26 cellular contexts compared by ENCODE assay signal in the genomic region with DNA sequence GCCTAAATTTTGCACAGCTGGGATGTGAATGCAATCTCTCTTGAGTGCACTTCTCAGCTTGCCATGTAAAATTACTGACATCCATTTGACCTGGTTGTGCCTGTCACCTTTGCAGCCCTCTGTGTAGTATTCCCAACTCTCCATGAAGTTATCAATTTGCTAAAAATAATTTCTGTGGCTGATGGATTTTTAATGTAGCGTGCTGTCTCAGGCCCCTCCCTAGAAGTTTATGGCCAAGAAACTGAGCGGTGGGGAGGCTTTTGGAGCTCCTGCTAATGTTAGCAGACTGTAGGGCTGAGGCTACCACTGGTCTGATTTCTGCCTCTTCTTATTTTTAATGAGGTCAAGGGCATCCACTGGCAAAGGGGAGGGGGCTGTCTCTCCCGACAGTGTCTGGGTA.
DNase-seq lines count a peak whose midpoint lies in the region; ATAC-seq and TF ChIP-seq lines count a peak whose summit lies in the region.
"Had no signal": no experiment of that assay in that cellular context is flagged by ENCODE, and none has a peak within 500 bp of the region (broad histone marks: within the 10 kb centered on the region; RNA-seq: fewer than 3 reads in every experiment).

No MANE protein-coding gene starts in this region.

- H3K27me3 Mint-ChIP-seq in activated T-helper 2 cell treated with anti-CD3 and anti-CD28 coated beads, Interferon-gamma antibody, Interleukin-2, Interleukin-4, amounts not matched to agents 10 μg/mL and 5 μg/mL and 100 μg/mL, durations not matched to agents 14 hours and 24 hours and 36 hours (ENCODE audit: low read depth): no peaks in the 10 kb centered on the region
- H3K27me3 Mint-ChIP-seq: CD4-positive, alpha-beta memory T cell; CD8-positive, alpha-beta memory T cell had no signal

- H3K4me3 ChIP-seq in heart left ventricle: no peak overlapping the region
- no peak overlapping the region for H3K4me3 ChIP-seq in left ventricle myocardium inferior
- H3K4me3 ChIP-seq in right cardiac atrium (ENCODE audit: low read length): no peak overlapping the region
- H3K4me3 ChIP-seq: BLaER1, GM12878 had no signal

- peaks cover 10% of the 10 kb centered on the region for H3K9me3 Mint-ChIP-seq in activated T-helper 2 cell treated with anti-CD3 and anti-CD28 coated beads, Interferon-gamma antibody, Interleukin-2, Interleukin-4, amounts not matched to agents 10 μg/mL and 5 μg/mL and 100 μg/mL, durations not matched to agents 14 hours and 24 hours and 36 hours

- peaks cover 0 to 5% (median 0%) of the 10 kb centered on the region in 9 donors for H3K27me3 ChIP-seq in heart left ventricle
- H3K27me3 ChIP-seq in left ventricle myocardium inferior (ENCODE audit: low read depth): peaks cover 3% of the 10 kb centered on the region
- H3K27me3 ChIP-seq in right cardiac atrium (ENCODE audit: control insufficient read depth, insufficient read depth): no peaks in the 10 kb centered on the region
- H3K27me3 ChIP-seq: BE2C, BLaER1 had no signal

- H3K36me3 ChIP-seq in heart left ventricle: no peaks in the 10 kb centered on the region
- no peaks in the 10 kb centered on the region for H3K36me3 ChIP-seq in left ventricle myocardium inferior
- H3K36me3 ChIP-seq: BE2C, BLaER1 had no signal

- TF ChIP-seq POLR2A in heart left ventricle (IDR thresholded peaks at IDR 0.05): no peak

- 53 to 69% (median 64%) methylated on average over 3 of the region's 3 CpGs for WGBS in heart left ventricle, 4 donors
- 50% methylated on average over 3 of the region's 3 CpGs for WGBS in right cardiac atrium

- H3K4me1 ChIP-seq in heart left ventricle (peaks cover 0 to 4% (median 0%) of the 10 kb centered on the region in 12 donors), left ventricle myocardium inferior (peaks cover 4% of the 10 kb centered on the region), right cardiac atrium (ENCODE audit: control insufficient read depth, insufficient read depth, low read length) (peaks cover 2% of the 10 kb centered on the region)
- H3K4me1 ChIP-seq: BE2C, BLaER1 had no signal

- peak; percentile 54 for ATAC-seq in Right ventricle myocardium superior (ENCODE audit: poor library complexity)
- peak in 3 of 4 donors; percentile 38 to 64 (median 62) for ATAC-seq in heart left ventricle
- ATAC-seq in right cardiac atrium: peak; percentile 16 to 49
- ATAC-seq: GM12878 had no signal

- no peaks in the 10 kb centered on the region for H3K36me3 Mint-ChIP-seq in activated T-helper 2 cell treated with anti-CD3 and anti-CD28 coated beads, Interferon-gamma antibody, Interleukin-2, Interleukin-4, amounts not matched to agents 10 μg/mL and 5 μg/mL and 100 μg/mL, durations not matched to agents 14 hours and 24 hours and 36 hours (ENCODE audit: low read depth)
- H3K36me3 Mint-ChIP-seq: CD14-positive monocyte; CD4-positive, alpha-beta memory T cell; CD4-positive, CD25-positive, alpha-beta regulatory T cell; CD8-positive, alpha-beta memory T cell had no signal

- H3K27ac Mint-ChIP-seq in activated T-helper 2 cell treated with anti-CD3 and anti-CD28 coated beads, Interferon-gamma antibody, Interleukin-2, Interleukin-4, amounts not matched to agents 10 μg/mL and 5 μg/mL and 100 μg/mL, durations not matched to agents 14 hours and 24 hours and 36 hours: no peak overlapping the region
- H3K27ac Mint-ChIP-seq: CD14-positive monocyte; CD4-positive, alpha-beta memory T cell; CD4-positive, CD25-positive, alpha-beta regulatory T cell; CD8-positive, alpha-beta memory T cell had no signal

- H3K4me3 Mint-ChIP-seq in activated T-helper 2 cell treated with anti-CD3 and anti-CD28 coated beads, Interferon-gamma antibody, Interleukin-2, Interleukin-4, amounts not matched to agents 10 μg/mL and 5 μg/mL and 100 μg/mL, durations not matched to agents 14 hours and 24 hours and 36 hours (ENCODE audit: low read depth): no peak overlapping the region
- H3K4me3 Mint-ChIP-seq: CD14-positive monocyte; CD4-positive, alpha-beta memory T cell; CD4-positive, CD25-positive, alpha-beta regulatory T cell; CD8-positive, alpha-beta memory T cell had no signal

- H3K9me3 ChIP-seq in heart left ventricle (peaks cover 0 to 11% (median 0%) of the 10 kb centered on the region in 12 donors), left ventricle myocardium inferior (replicated peaks) (peaks cover 16% of the 10 kb centered on the region), right cardiac atrium (ENCODE audit: control insufficient read depth, low read length) (no peaks in the 10 kb centered on the region)
- H3K9me3 ChIP-seq: BE2C had no signal

- DNase-seq in Right ventricle myocardium superior (no peak), cardiac septum (ENCODE audit: low spot score) (no peak), heart left ventricle (no peak), left ventricle myocardium inferior (no peak), right cardiac atrium (no peak), NCI-H2029 treated with DMSO at 0.1 percent for 48 hours (lab: John Stamatoyannopoulos, UW) (no peak), NCI-H226 (no peak)
- DNase-seq in activated T-helper 2 cell treated with anti-CD3 and anti-CD28 coated beads, Interferon-gamma antibody, Interleukin-2, Interleukin-4, amounts not matched to agents 10 μg/mL and 5 μg/mL and 100 μg/mL, durations not matched to agents 14 hours and 24 hours and 36 hours (ENCODE audit: low spot score): no peak
- DNase-seq: 8988T; ACHN; BE2C; C1 segment of cervical spinal cord; CD4-positive, alpha-beta memory T cell; CD4-positive, CD25-positive, alpha-beta regulatory T cell; CD8-positive, alpha-beta memory T cell; COR-L47; DMS 273 treated with DMSO at 0.1 percent for 48 hours; DMS153; DMS53; DMS79; DND-41; EL; GDM1 had no signal

- intact Hi-C loops in Right ventricle myocardium superior (cut with DNase I): no loop called here
- intact Hi-C loops in cardiac septum (cut with DNase I): no loop called here
- intact Hi-C loops in heart left ventricle (cut with DNase I): no loop called here
- intact Hi-C loops in left ventricle myocardium inferior (cut with micrococcal nuclease): no loop called here
- intact Hi-C loops in right cardiac atrium (cut with DNase I): no loop called here
- intact Hi-C loops in activated T-helper 2 cell treated with anti-CD3 and anti-CD28 coated beads, Interferon-gamma antibody, Interleukin-2, Interleukin-4, amounts not matched to agents 10 μg/mL and 5 μg/mL and 100 μg/mL, durations not matched to agents 14 hours and 24 hours and 36 hours (cut with micrococcal nuclease): no loop called here

- H3K4me1 Mint-ChIP-seq in activated T-helper 2 cell treated with anti-CD3 and anti-CD28 coated beads, Interferon-gamma antibody, Interleukin-2, Interleukin-4, amounts not matched to agents 10 μg/mL and 5 μg/mL and 100 μg/mL, durations not matched to agents 14 hours and 24 hours and 36 hours (ENCODE audit: low read depth): no peaks in the 10 kb centered on the region
- H3K4me1 Mint-ChIP-seq: CD14-positive monocyte; CD4-positive, alpha-beta memory T cell; CD4-positive, CD25-positive, alpha-beta regulatory T cell; CD8-positive, alpha-beta memory T cell had no signal

- no peak overlapping the region for H3K27ac ChIP-seq in heart left ventricle
- H3K27ac ChIP-seq in left ventricle myocardium inferior (replicated peaks): peak overlapping the region; percentile 69
- H3K27ac ChIP-seq in right cardiac atrium (ENCODE audit: low read length): peak overlapping the region; percentile 80
- H3K27ac ChIP-seq: BLaER1 had no signal

- TF ChIP-seq CTCF in heart left ventricle (IDR thresholded peaks at IDR 0.05) (no peak), left ventricle myocardium inferior (IDR thresholded peaks at IDR 0.05; ENCODE audit: borderline replicate concordance) (no peak)

Comparison
In these comparisons a context has a peak if more than half of its experiments do, and no peak if none do; other contexts are left out.
1. H3K27ac ChIP-seq: peak in left ventricle myocardium inferior (single experiment) and right cardiac atrium (single experiment); none in heart left ventricle (0 of 12).
2. Peak in every context shown above with its lines, with median percentiles within 50 percentile points of each other: ATAC-seq.